ENCODE assay signal across 14 cellular contexts in genomic region chr14:91968280-91968679, GRCh38. TPM values are rescaled to one million over a fixed set of nuclear protein-coding genes. Genes with fewer than 3 reads are reported as not detected.
DNase-seq lines count a peak whose midpoint lies in the region; ATAC-seq, FAIRE-seq and TF ChIP-seq lines count a peak whose summit lies in the region.
"Had no signal": no experiment of that assay in that cellular context is flagged by ENCODE, and none has a peak within 500 bp of the region (broad histone marks: within the 10 kb centered on the region; RNA-seq: fewer than 3 reads in every experiment).

No MANE protein-coding gene starts in this region.

- TF ChIP-seq CTCF in uterus (IDR thresholded peaks at IDR 0.05): no peak
- TF ChIP-seq CTCF in GM10266 (IDR thresholded peaks at IDR 0.05; ENCODE audit: control insufficient read depth, insufficient read depth, low read depth, missing control alignments): no peak

- H3K9me3 Mint-ChIP-seq in CD4-positive, CD25-positive, alpha-beta regulatory T cell: peaks cover 0 to 1% (median 0%) of the 10 kb centered on the region in 7 donors
- H3K9me3 Mint-ChIP-seq in activated T-helper 2 cell treated with anti-CD3 and anti-CD28 coated beads, Interferon-gamma antibody, Interleukin-2, Interleukin-4, amounts not matched to agents 10 μg/mL and 5 μg/mL and 100 μg/mL, durations not matched to agents 14 hours and 24 hours and 36 hours: no peaks in the 10 kb centered on the region
- no peaks in the 10 kb centered on the region for H3K9me3 Mint-ChIP-seq in naive thymus-derived CD4-positive, alpha-beta T cell

- H3K4me1 Mint-ChIP-seq in CD4-positive, CD25-positive, alpha-beta regulatory T cell: peaks cover 5 to 25% (median 20%) of the 10 kb centered on the region in 4 donors
- H3K4me1 Mint-ChIP-seq in activated T-helper 2 cell treated with anti-CD3 and anti-CD28 coated beads, Interferon-gamma antibody, Interleukin-2, Interleukin-4, amounts not matched to agents 10 μg/mL and 5 μg/mL and 100 μg/mL, durations not matched to agents 14 hours and 24 hours and 36 hours (ENCODE audit: low read depth): peaks cover 18% of the 10 kb centered on the region
- H3K4me1 Mint-ChIP-seq in naive thymus-derived CD4-positive, alpha-beta T cell: peaks cover 6 to 24% (median 11%) of the 10 kb centered on the region in 7 donors

- intact Hi-C loops in activated T-helper 2 cell treated with anti-CD3 and anti-CD28 coated beads, Interferon-gamma antibody, Interleukin-2, Interleukin-4, amounts not matched to agents 10 μg/mL and 5 μg/mL and 100 μg/mL, durations not matched to agents 14 hours and 24 hours and 36 hours (cut with micrococcal nuclease): loop anchor here (1.0 to 5.0 kb wide), 2 partner anchors 12 to 96 kb away; no protein-coding TSS in a partner anchor
- intact Hi-C loops in naive thymus-derived CD4-positive, alpha-beta T cell (cut with micrococcal nuclease): no loop called here
- intact Hi-C loops in uterus (cut with DNase I; ENCODE audit: low total_unique reads): no loop called here

- no peaks in the 10 kb centered on the region for H3K27me3 Mint-ChIP-seq in CD4-positive, CD25-positive, alpha-beta regulatory T cell
- H3K27me3 Mint-ChIP-seq in activated T-helper 2 cell treated with anti-CD3 and anti-CD28 coated beads, Interferon-gamma antibody, Interleukin-2, Interleukin-4, amounts not matched to agents 10 μg/mL and 5 μg/mL and 100 μg/mL, durations not matched to agents 14 hours and 24 hours and 36 hours (ENCODE audit: low read depth): no peaks in the 10 kb centered on the region
- H3K27me3 Mint-ChIP-seq in naive thymus-derived CD4-positive, alpha-beta T cell: no peaks in the 10 kb centered on the region

- no peaks in the 10 kb centered on the region for H3K9me3 ChIP-seq in CD4-positive, CD25-positive, alpha-beta regulatory T cell (ENCODE audit: control insufficient read depth in 2 of 2, low read length in 2 of 2)
- H3K9me3 ChIP-seq in naive thymus-derived CD4-positive, alpha-beta T cell (ENCODE audit: control insufficient read depth in 2 of 3, low read length in 3 of 3): no peaks in the 10 kb centered on the region
- no peaks in the 10 kb centered on the region for H3K9me3 ChIP-seq in uterus
- H3K9me3 ChIP-seq: BE2C, SJSA1 had no signal

- no peak for FAIRE-seq in urothelium cell line (lab: Jason Lieb, UNC)
- FAIRE-seq: HTR-8/SVneo had no signal

- DNase-seq in CD4-positive, CD25-positive, alpha-beta regulatory T cell: peak; percentile 36 to 83 (median 73)
- DNase-seq in NAMALWA (ENCODE audit: low spot score) (peak; percentile 37), urothelium cell line (ENCODE audit: low spot score) (no peak), uterus (no peak), NCI-H2171 treated with DMSO at 0.1 percent for 48 hours (lab: John Stamatoyannopoulos, UW) (no peak), GM10266 (ENCODE audit: extremely low spot score) (no peak)
- no peak for DNase-seq in activated T-helper 2 cell treated with anti-CD3 and anti-CD28 coated beads, Interferon-gamma antibody, Interleukin-2, Interleukin-4, amounts not matched to agents 10 μg/mL and 5 μg/mL and 100 μg/mL, durations not matched to agents 14 hours and 24 hours and 36 hours (ENCODE audit: low spot score)
- peak in 6 of 9 donors; percentile 15 to 52 (median 40) for DNase-seq in naive thymus-derived CD4-positive, alpha-beta T cell
- DNase-seq: BE2C, MV-4-11, NCI-H226 had no signal

- TF ChIP-seq POLR2A in uterus (IDR thresholded peaks at IDR 0.05): no peak

- POLR2A ChIA-PET in naive thymus-derived CD4-positive, alpha-beta T cell (lab: Charles Lee): no interaction called here

- H3K36me3 Mint-ChIP-seq in CD4-positive, CD25-positive, alpha-beta regulatory T cell: peaks cover 20% of the 10 kb centered on the region
- H3K36me3 Mint-ChIP-seq in activated T-helper 2 cell treated with anti-CD3 and anti-CD28 coated beads, Interferon-gamma antibody, Interleukin-2, Interleukin-4, amounts not matched to agents 10 μg/mL and 5 μg/mL and 100 μg/mL, durations not matched to agents 14 hours and 24 hours and 36 hours (ENCODE audit: low read depth): peaks cover 41% of the 10 kb centered on the region
- H3K36me3 Mint-ChIP-seq in naive thymus-derived CD4-positive, alpha-beta T cell: peaks cover 0 to 26% (median 14%) of the 10 kb centered on the region in 5 donors

- peak overlapping the region; percentile 17 for H3K4me3 ChIP-seq in CD4-positive, CD25-positive, alpha-beta regulatory T cell (ENCODE audit: low read depth, low read length)
- no peak overlapping the region for H3K4me3 ChIP-seq in naive thymus-derived CD4-positive, alpha-beta T cell (ENCODE audit: low read length)
- H3K4me3 ChIP-seq in uterus: no peak overlapping the region
- H3K4me3 ChIP-seq: SJSA1 had no signal

- H3K4me3 Mint-ChIP-seq in CD4-positive, CD25-positive, alpha-beta regulatory T cell: peak overlapping the region; percentile 2 to 86 (median 59)
- no peak overlapping the region for H3K4me3 Mint-ChIP-seq in activated T-helper 2 cell treated with anti-CD3 and anti-CD28 coated beads, Interferon-gamma antibody, Interleukin-2, Interleukin-4, amounts not matched to agents 10 μg/mL and 5 μg/mL and 100 μg/mL, durations not matched to agents 14 hours and 24 hours and 36 hours (ENCODE audit: low read depth)
- peak overlapping the region in 9 of 10 donors; percentile 10 to 62 (median 42) for H3K4me3 Mint-ChIP-seq in naive thymus-derived CD4-positive, alpha-beta T cell

- peaks cover 32% of the 10 kb centered on the region for H3K36me3 ChIP-seq in CD4-positive, CD25-positive, alpha-beta regulatory T cell (ENCODE audit: control insufficient read depth, insufficient read depth, low read length)
- H3K36me3 ChIP-seq in naive thymus-derived CD4-positive, alpha-beta T cell (ENCODE audit: control insufficient read depth in 2 of 3, insufficient read depth in 3 of 3, low read length in 3 of 3): peaks cover 0 to 27% (median 9%) of the 10 kb centered on the region in 3 experiments
- no peaks in the 10 kb centered on the region for H3K36me3 ChIP-seq in uterus

- H3K4me1 ChIP-seq in CD4-positive, CD25-positive, alpha-beta regulatory T cell (ENCODE audit: control insufficient read depth, insufficient read depth, low read length, poor library complexity, severe bottlenecking): peaks cover 23% of the 10 kb centered on the region
- peaks cover 4 to 7% of the 10 kb centered on the region in 2 donors for H3K4me1 ChIP-seq in naive thymus-derived CD4-positive, alpha-beta T cell (ENCODE audit: control insufficient read depth in 2 of 2, insufficient read depth in 2 of 2, low read length in 2 of 2)
- H3K4me1 ChIP-seq in uterus: peaks cover 0 to 7% of the 10 kb centered on the region in 2 donors
- H3K4me1 ChIP-seq: BE2C, parathyroid adenoma, SJSA1 had no signal

- CTCF ChIA-PET in naive thymus-derived CD4-positive, alpha-beta T cell (lab: Charles Lee): no interaction called here

- ATAC-seq in CD4-positive, CD25-positive, alpha-beta regulatory T cell (ENCODE audit: low read depth in 2 of 2): peak; percentile 96 to 99
- peak; percentile 75 for ATAC-seq in naive thymus-derived CD4-positive, alpha-beta T cell

- peak overlapping the region; percentile 88 to 97 (median 92) for H3K27ac Mint-ChIP-seq in CD4-positive, CD25-positive, alpha-beta regulatory T cell
- peak overlapping the region; percentile 63 for H3K27ac Mint-ChIP-seq in activated T-helper 2 cell treated with anti-CD3 and anti-CD28 coated beads, Interferon-gamma antibody, Interleukin-2, Interleukin-4, amounts not matched to agents 10 μg/mL and 5 μg/mL and 100 μg/mL, durations not matched to agents 14 hours and 24 hours and 36 hours
- H3K27ac Mint-ChIP-seq in naive thymus-derived CD4-positive, alpha-beta T cell: peak overlapping the region in 8 of 9 donors; percentile 59 to 93 (median 86)

- peak overlapping the region; percentile 41 for H3K27ac ChIP-seq in CD4-positive, CD25-positive, alpha-beta regulatory T cell (ENCODE audit: insufficient read depth, low read length, poor library complexity, severe bottlenecking)
- H3K27ac ChIP-seq in naive thymus-derived CD4-positive, alpha-beta T cell (ENCODE audit: low read depth, low read length): peak overlapping the region; percentile 3
- H3K27ac ChIP-seq in uterus: no peak overlapping the region
- H3K27ac ChIP-seq: parathyroid adenoma, SJSA1 had no signal

- H3K27me3 ChIP-seq in CD4-positive, CD25-positive, alpha-beta regulatory T cell (ENCODE audit: control insufficient read depth, insufficient read depth, low read length): no peaks in the 10 kb centered on the region
- H3K27me3 ChIP-seq in naive thymus-derived CD4-positive, alpha-beta T cell (ENCODE audit: control insufficient read depth in 2 of 2, insufficient read depth in 2 of 2, low read length in 2 of 2): no peaks in the 10 kb centered on the region
- no peaks in the 10 kb centered on the region for H3K27me3 ChIP-seq in uterus
- H3K27me3 ChIP-seq: BE2C, SJSA1 had no signal

RNA-seq across cellular contexts. Expression of gene FBLN5, which starts 20.8 kb away (rescaled TPM):
- 3.0 TPM for total RNA-seq in CD4-positive, CD25-positive, alpha-beta regulatory T cell
- 10 to 100 TPM; 10.6 to 21.9 (median 21.0) TPM for polyA plus RNA-seq in CD4-positive, CD25-positive, alpha-beta regulatory T cell
- total RNA-seq in activated T-helper 2 cell treated with anti-CD3 and anti-CD28 coated beads, Interferon-gamma antibody, Interleukin-2, Interleukin-4, amounts not matched to agents 10 μg/mL and 5 μg/mL and 100 μg/mL, durations not matched to agents 14 hours and 24 hours and 36 hours: 6.2 and 6.4 TPM in 2 replicates
- 10 to 100 TPM in 2 of 5 experiments, 1 to 10 TPM in 3; 2.9 to 11.7 (median 7.2) TPM for total RNA-seq in naive thymus-derived CD4-positive, alpha-beta T cell
- 10 to 100 TPM; 30.5 to 53.3 TPM for polyA plus RNA-seq in naive thymus-derived CD4-positive, alpha-beta T cell
- total RNA-seq in uterus: 100 to 1,000 TPM in 2 of 4 donors, 10 to 100 TPM in 2; 48.0 to 304 (median 165) TPM

Comparison
In these comparisons a context has a peak if more than half of its experiments do, and no peak if none do; other contexts are left out.
1. DNase-seq: peak in CD4-positive, CD25-positive, alpha-beta regulatory T cell (3 of 3), NAMALWA (single experiment) and naive thymus-derived CD4-positive, alpha-beta T cell (6 of 9); none in activated T-helper 2 cell treated with anti-CD3 and anti-CD28 coated beads, Interferon-gamma antibody, Interleukin-2, Interleukin-4, amounts not matched to agents 10 μg/mL and 5 μg/mL and 100 μg/mL, durations not matched to agents 14 hours and 24 hours and 36 hours (single experiment), urothelium cell line (single experiment), uterus (0 of 2), NCI-H2171 treated with DMSO at 0.1 percent for 48 hours (single experiment) and GM10266 (single experiment).
2. H3K27ac ChIP-seq: peak in CD4-positive, CD25-positive, alpha-beta regulatory T cell (single experiment) and naive thymus-derived CD4-positive, alpha-beta T cell (single experiment); none in uterus (0 of 2).
3. Peak in every context shown above with its lines, with median percentiles within 50 percentile points of each other: H3K27ac Mint-ChIP-seq.